Comparison of ENCODE assay signal across 30 cellular contexts in the genomic region with DNA sequence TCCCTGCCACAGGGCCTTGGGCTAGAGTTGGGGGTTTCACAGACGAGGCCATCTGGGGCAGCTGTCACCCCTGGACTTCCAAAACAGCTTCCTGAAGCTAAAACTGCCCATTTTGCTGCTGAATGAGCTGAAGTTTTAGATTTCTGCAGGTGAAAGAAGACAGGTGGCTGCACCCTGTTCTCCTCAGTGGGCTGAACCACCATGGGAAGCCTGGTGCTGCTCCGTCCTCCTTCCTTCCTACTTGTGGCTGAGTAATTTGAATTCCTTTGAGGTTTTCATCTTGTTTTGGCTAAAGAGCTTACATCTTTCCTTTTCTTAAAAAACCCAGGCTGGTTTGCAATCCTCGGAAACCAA.
"Had no signal": no experiment of that assay in that cellular context is flagged by ENCODE, and none has a peak within 500 bp of the region (broad histone marks: within the 10 kb centered on the region; RNA-seq: fewer than 3 reads in every experiment).

No MANE protein-coding gene starts in this region.

- H3K27ac ChIP-seq: body of pancreas, brain microvascular endothelial cell, breast epithelium, VCaP had no signal

- ATAC-seq: activated CD8-positive, alpha-beta T cell treated with anti-CD3 and anti-CD28 coated beads for 36 hours; activated naive CD4-positive, alpha-beta T cell treated with anti-CD3 and anti-CD28 coated beads, Interleukin-2, amount 50 U/mL, for 72 hours; activated T-cell treated with anti-CD3 and anti-CD28 coated beads, Interleukin-2, amount 50 U/mL, for 4 hours; activated T-cell treated with anti-CD3 and anti-CD28 coated beads, Interleukin-2, amount 50 U/mL, for 72 hours; activated T-helper 17 cell treated with anti-CD3 and anti-CD28 coated beads, Interleukin-2, amount 50 U/mL, for 72 hours; body of pancreas had no signal

- H3K9me3 ChIP-seq: adrenal gland, body of pancreas, breast epithelium had no signal

- DNase-seq: activated B cell treated with CpG ODN at 0.5 μM for 24 hours; activated CD4-positive, alpha-beta memory T cell treated with anti-CD3 and anti-CD28 coated beads for 36 hours; activated CD4-positive, alpha-beta T cell treated with anti-CD3 and anti-CD28 coated beads for 4 hours; activated CD4-positive, alpha-beta T cell treated with anti-CD3 and anti-CD28 coated beads, Interleukin-2, amount 10 ng/mL, durations not matched to agents 24 days and 14 days; activated CD4-positive, alpha-beta T cell treated with anti-CD3 and anti-CD28 coated beads, Interleukin-2, amount 50 U/mL, for 1 hour; activated CD4-positive, alpha-beta T cell treated with anti-CD3 and anti-CD28 coated beads, Interleukin-2, amount 50 U/mL, for 4 hours; activated CD4-positive, CD25-positive, alpha-beta regulatory T cell treated with anti-CD3 and anti-CD28 coated beads, Interleukin-2, amount 50 U/mL, for 72 hours; activated CD8-positive, alpha-beta memory T cell treated with anti-CD3 and anti-CD28 coated beads, Interleukin-2, amount 50 U/mL, for 4 hours; activated CD8-positive, alpha-beta T cell treated with anti-CD3 and anti-CD28 coated beads for 36 hours; activated effector memory CD4-positive, alpha-beta T cell treated with anti-CD3 and anti-CD28 coated beads, Interleukin-2, amount 50 U/mL, for 16 hours; activated gamma-delta T cell treated with Interleukin-2 at 50 U/mL for 16 hours; activated naive CD4-positive, alpha-beta T cell; activated naive CD4-positive, alpha-beta T cell treated with anti-CD3 and anti-CD28 coated beads for 36 hours; activated naive CD4-positive, alpha-beta T cell treated with anti-CD3 and anti-CD28 coated beads, Interleukin-2, amount 50 U/mL, for 16 hours; activated naive CD8-positive, alpha-beta T cell treated with anti-CD3 and anti-CD28 coated beads for 36 hours; activated T-cell treated with anti-CD3 and anti-CD28 coated beads for 4 hours; activated T-cell treated with anti-CD3 and anti-CD28 coated beads, Interleukin-2, amount 50 U/mL, for 1 hour; activated T-cell treated with anti-CD3 and anti-CD28 coated beads, Interleukin-2, amount 50 U/mL, for 4 hours; activated T-cell treated with anti-CD3 and anti-CD28 coated beads, Interleukin-2, amount 50 U/mL, for 72 hours; adrenal gland; amniotic stem cell; body of pancreas; brain microvascular endothelial cell; central memory CD4-positive, alpha-beta T cell; T-helper 2 cell; T-helper 9 cell had no signal

- H3K4me3 ChIP-seq: adrenal gland, body of pancreas, breast epithelium had no signal

- H3K36me3 ChIP-seq: adrenal gland, brain microvascular endothelial cell, breast epithelium had no signal
